8 cellular contexts compared by ENCODE assay signal in genomic region chr12:19382111-19382526, GRCh38. TPM values are rescaled to one million over a fixed set of nuclear protein-coding genes. Genes with fewer than 3 reads are reported as not detected.
DNase-seq lines count a peak whose midpoint lies in the region; ATAC-seq and TF ChIP-seq lines count a peak whose summit lies in the region.

No MANE protein-coding gene starts in this region.

- H3K27me3 Mint-ChIP-seq in osteocyte (ENCODE audit: unreplicated experiment), result no peaks in the 10 kb centered on the region

- ATAC-seq in GM18520 (IDR thresholded peaks at IDR 0.05; ENCODE audit: unreplicated experiment), result peak; percentile 98

- no peaks in the 10 kb centered on the region for H3K9me3 Mint-ChIP-seq in osteocyte (ENCODE audit: unreplicated experiment)

- H3K4me3 ChIP-seq in HFF-Myc (replicated peaks; ENCODE audit: low read depth, low read length), result no peak overlapping the region

- H3K36me3 Mint-ChIP-seq in osteocyte (ENCODE audit: unreplicated experiment), result peaks cover 15% of the 10 kb centered on the region

- DNase-seq in HFF-Myc (ENCODE audit: extremely low read depth, low read depth) (peak; percentile 50), NCI-H2196 treated with DMSO at 0.1 percent for 48 hours (lab: John Stamatoyannopoulos, UW; ENCODE audit: unreplicated experiment) (peak; percentile 58), astrocyte of the hippocampus (ENCODE audit: low read depth, low spot score) (peak; percentile 89), osteocyte (ENCODE audit: extremely low spot score, unreplicated experiment) (no peak), hippocampal formation (lab: John Stamatoyannopoulos, UW) (no peak), NCI-H2107 treated with DMSO at 0.1 percent for 48 hours (lab: John Stamatoyannopoulos, UW; ENCODE audit: unreplicated experiment) (no peak)
- no peak for DNase-seq in activated CD4-positive, CD25-positive, alpha-beta regulatory T cell (lab: John Stamatoyannopoulos, UW)

- H3K4me3 Mint-ChIP-seq in osteocyte (ENCODE audit: unreplicated experiment), result no peak overlapping the region

- TF ChIP-seq CTCF in HFF-Myc (IDR thresholded peaks at IDR 0.05; ENCODE audit: low read depth, low read length, missing control alignments) (no peak), osteocyte (IDR thresholded peaks at IDR 0.05) (no peak)

- H3K4me1 Mint-ChIP-seq in osteocyte (ENCODE audit: unreplicated experiment), result peaks cover 17% of the 10 kb centered on the region

- peak overlapping the region; percentile 68 for H3K27ac Mint-ChIP-seq in osteocyte (ENCODE audit: unreplicated experiment)

RNA-seq across cellular contexts. Expression of gene AEBP2, which starts 57.2 kb away (rescaled TPM):
- total RNA-seq in osteocyte, result 33.5 and 35.8 TPM in 2 replicates

Comparison
In these comparisons a context has a peak if more than half of its experiments do, and no peak if none do; other contexts are left out.
1. DNase-seq: peak in HFF-Myc (single experiment), NCI-H2196 treated with DMSO at 0.1 percent for 48 hours (single experiment) and astrocyte of the hippocampus (single experiment); none in osteocyte (single experiment), hippocampal formation (0 of 2), NCI-H2107 treated with DMSO at 0.1 percent for 48 hours (single experiment) and activated CD4-positive, CD25-positive, alpha-beta regulatory T cell (0 of 4).